13 cellular contexts compared by ENCODE assay signal in the genomic region with DNA sequence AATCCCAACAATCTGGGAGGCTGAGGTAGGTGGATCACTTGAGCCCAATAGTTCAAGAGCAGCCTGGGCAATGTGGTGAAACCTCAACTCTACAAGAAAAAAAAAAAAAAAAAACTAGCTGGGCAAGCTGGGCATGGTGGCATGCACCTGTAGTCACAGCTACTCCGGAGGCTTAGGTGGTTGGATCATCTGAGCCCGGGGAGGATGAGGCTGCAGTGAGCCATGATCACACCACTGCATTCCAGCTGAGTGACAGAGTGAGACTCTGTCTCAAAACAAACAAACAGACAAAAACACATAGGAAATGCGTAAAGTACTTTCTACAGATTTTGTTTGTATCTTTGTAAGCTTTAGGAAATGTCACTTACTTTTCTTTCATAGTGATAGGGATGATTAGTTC.
"Had no signal": no experiment of that assay in that cellular context is flagged by ENCODE, and none has a peak within 500 bp of the region (broad histone marks: within the 10 kb centered on the region; RNA-seq: fewer than 3 reads in every experiment).

No MANE protein-coding gene starts in this region.

- H3K27ac Mint-ChIP-seq: activated CD4-positive, alpha-beta T cell treated with anti-CD3 and anti-CD28 coated beads for 36 hours; activated naive CD8-positive, alpha-beta T cell treated with anti-CD3 and anti-CD28 coated beads for 36 hours; activated T-helper 1 cell treated with anti-CD3 and anti-CD28 coated beads, Interleukin-12 subunit alpha, Interleukin-12 subunit beta, Interleukin-2, Interleukin-4 antibody, amounts not matched to agents 30 ng/mL and 10 ng/mL and 1 ng/mL, durations not matched to agents 14 hours and 24 hours and 36 hours; stimulated activated naive B cell treated with anti-CD40 and anti-IgM and Interleukin-4, amounts not matched to agents 10 μg/mL and 1 μg/mL and 100 μg/mL, for 72 hours; WTC11 had no signal

- H3K27me3 Mint-ChIP-seq: activated naive CD8-positive, alpha-beta T cell treated with anti-CD3 and anti-CD28 coated beads for 36 hours; stimulated activated naive B cell treated with anti-CD40 and anti-IgM and Interleukin-4, amounts not matched to agents 10 μg/mL and 1 μg/mL and 100 μg/mL, for 72 hours had no signal

- H3K4me3 Mint-ChIP-seq: activated CD4-positive, alpha-beta T cell treated with anti-CD3 and anti-CD28 coated beads for 36 hours; activated naive CD8-positive, alpha-beta T cell treated with anti-CD3 and anti-CD28 coated beads for 36 hours; activated T-helper 1 cell treated with anti-CD3 and anti-CD28 coated beads, Interleukin-12 subunit alpha, Interleukin-12 subunit beta, Interleukin-2, Interleukin-4 antibody, amounts not matched to agents 30 ng/mL and 10 ng/mL and 1 ng/mL, durations not matched to agents 14 hours and 24 hours and 36 hours; stimulated activated naive B cell treated with anti-CD40 and anti-IgM and Interleukin-4, amounts not matched to agents 10 μg/mL and 1 μg/mL and 100 μg/mL, for 72 hours; WTC11 had no signal

- H3K4me1 Mint-ChIP-seq: activated CD4-positive, alpha-beta T cell treated with anti-CD3 and anti-CD28 coated beads for 36 hours; activated naive CD8-positive, alpha-beta T cell treated with anti-CD3 and anti-CD28 coated beads for 36 hours; WTC11 had no signal

- H3K4me1 ChIP-seq: body of pancreas, esophagus muscularis mucosa had no signal

- H3K9me3 ChIP-seq: body of pancreas, esophagus muscularis mucosa had no signal

- H3K27ac ChIP-seq: body of pancreas, dorsolateral prefrontal cortex, esophagus muscularis mucosa had no signal

- H3K27me3 ChIP-seq: body of pancreas, dorsolateral prefrontal cortex, esophagus muscularis mucosa had no signal

- H3K36me3 ChIP-seq: esophagus muscularis mucosa had no signal

- H3K4me3 ChIP-seq: body of pancreas, dorsolateral prefrontal cortex, esophagus muscularis mucosa, lung had no signal

- H3K36me3 Mint-ChIP-seq: activated naive CD8-positive, alpha-beta T cell treated with anti-CD3 and anti-CD28 coated beads for 36 hours; stimulated activated naive B cell treated with anti-CD40 and anti-IgM and Interleukin-4, amounts not matched to agents 10 μg/mL and 1 μg/mL and 100 μg/mL, for 72 hours; WTC11 had no signal

- ATAC-seq: activated CD4-positive, alpha-beta T cell treated with anti-CD3 and anti-CD28 coated beads for 36 hours; body of pancreas; stimulated activated naive B cell treated with anti-CD40 and anti-IgM and Interleukin-4, amounts not matched to agents 10 μg/mL and 1 μg/mL and 100 μg/mL, for 72 hours; WTC11 had no signal

- H3K9me3 Mint-ChIP-seq: activated naive CD8-positive, alpha-beta T cell treated with anti-CD3 and anti-CD28 coated beads for 36 hours; activated T-helper 1 cell treated with anti-CD3 and anti-CD28 coated beads, Interleukin-12 subunit alpha, Interleukin-12 subunit beta, Interleukin-2, Interleukin-4 antibody, amounts not matched to agents 30 ng/mL and 10 ng/mL and 1 ng/mL, durations not matched to agents 14 hours and 24 hours and 36 hours; stimulated activated naive B cell treated with anti-CD40 and anti-IgM and Interleukin-4, amounts not matched to agents 10 μg/mL and 1 μg/mL and 100 μg/mL, for 72 hours had no signal

- DNase-seq: activated CD4-positive, alpha-beta T cell treated with anti-CD3 and anti-CD28 coated beads for 36 hours; activated CD4-positive, alpha-beta T cell treated with anti-CD3 and anti-CD28 coated beads, Interleukin-2, amount 50 U/mL, for 48 hours; activated naive CD4-positive, alpha-beta T cell; activated naive CD8-positive, alpha-beta T cell treated with anti-CD3 and anti-CD28 coated beads for 36 hours; amygdala; body of pancreas; central memory CD4-positive, alpha-beta T cell; dorsolateral prefrontal cortex; stimulated activated naive B cell treated with anti-CD40 and anti-IgM and Interleukin-4, amounts not matched to agents 10 μg/mL and 1 μg/mL and 100 μg/mL, for 72 hours had no signal
